9 cellular contexts compared by ENCODE assay signal in genomic region chr18:2857491-2858063, GRCh38. TPM values are rescaled to one million over a fixed set of nuclear protein-coding genes. Genes with fewer than 3 reads are reported as not detected.
A peak's percentile ranks its signal among the peaks of the same experiment; 100 is the strongest.
DNase-seq lines count a peak whose midpoint lies in the region; ATAC-seq and TF ChIP-seq lines count a peak whose summit lies in the region.
"Had no signal": no experiment of that assay in that cellular context is flagged by ENCODE, and none has a peak within 500 bp of the region (broad histone marks: within the 10 kb centered on the region; RNA-seq: fewer than 3 reads in every experiment).

No MANE protein-coding gene starts in this region.

- DNase-seq in KBM-7 (peak; percentile 54), fibroblast of gingiva (ENCODE audit: low read depth) (peak; percentile 100), mucosa of descending colon (peak; percentile 52 to 72 (median 54)), ureter (ENCODE audit: low spot score) (peak; percentile 76), NCI-H774 (lab: John Stamatoyannopoulos, UW) (no peak), cerebellum (ENCODE audit: low spot score) (no peak), NCI-H2196 treated with DMSO at 0.1 percent for 48 hours (lab: John Stamatoyannopoulos, UW; ENCODE audit: unreplicated experiment) (no peak), NCI-H1694 (lab: John Stamatoyannopoulos, UW) (no peak)
- DNase-seq: NCI-H446 had no signal

- no peak overlapping the region for H3K4me3 ChIP-seq in mucosa of descending colon

- no peak for TF ChIP-seq CTCF in mucosa of descending colon (IDR thresholded peaks at IDR 0.05)

- in situ Hi-C loops in KBM-7 (cut with MboI; ENCODE audit: low pct_unique_long_range_greater_than_20kb, low sequenced_read_pairs) = no loop called here

- H3K4me1 ChIP-seq in mucosa of descending colon (ENCODE audit: low read depth) = no peaks in the 10 kb centered on the region

- ATAC-seq in mucosa of descending colon = peak; percentile 57

- H3K36me3 ChIP-seq in mucosa of descending colon (ENCODE audit: low read depth) = no peaks in the 10 kb centered on the region

- no peaks in the 10 kb centered on the region for H3K9me3 ChIP-seq in mucosa of descending colon

- intact Hi-C loops in mucosa of descending colon (cut with DNase I, micrococcal nuclease) = no loop called here

RNA-seq across cellular contexts. Expression of gene EMILIN2, which starts 10.8 kb away (rescaled TPM):
- total RNA-seq in mucosa of descending colon (10 to 100 TPM; 13.3 to 19.6 (median 18.3) TPM), ureter (17.5 TPM), cerebellum (4.7 TPM)

Comparison
In these comparisons a context has a peak if more than half of its experiments do, and no peak if none do; other contexts are left out.
1. DNase-seq: peak in KBM-7 (single experiment), fibroblast of gingiva (single experiment), mucosa of descending colon (3 of 3) and ureter (single experiment); none in NCI-H774 (single experiment), cerebellum (single experiment), NCI-H2196 treated with DMSO at 0.1 percent for 48 hours (single experiment) and NCI-H1694 (single experiment).